In genomic region chr9:81410201-81410600, GRCh38 we compare ENCODE assay signal across 11 cellular contexts.
DNase-seq lines count a peak whose midpoint lies in the region; ATAC-seq and TF ChIP-seq lines count a peak whose summit lies in the region.
"Had no signal": no experiment of that assay in that cellular context is flagged by ENCODE, and none has a peak within 500 bp of the region (broad histone marks: within the 10 kb centered on the region; RNA-seq: fewer than 3 reads in every experiment).

No MANE protein-coding gene starts in this region.

- peak; percentile 78 for DNase-seq in HCEC 1CT
- DNase-seq in T1000 (lab: John Stamatoyannopoulos, UW), result peak; percentile 19
- DNase-seq in fibroblast of lung (ENCODE audit: low read depth in 2 of 2), result peak; percentile 67 to 95
- peak; percentile 24 for DNase-seq in smooth muscle cell of the brain vasculature (ENCODE audit: low read depth, low spot score)
- DNase-seq in erythroblast (lab: John Stamatoyannopoulos, UW), result no peak
- no peak for DNase-seq in prostate gland (ENCODE audit: low spot score)
- DNase-seq: immature natural killer cell, T-helper 17 cell had no signal

- H3K79me2 ChIP-seq in fibroblast of lung (ENCODE audit: control insufficient read depth, insufficient read depth, low read length), result no peaks in the 10 kb centered on the region

- H3K27me3 ChIP-seq in fibroblast of lung (ENCODE audit: control insufficient read depth, insufficient read depth, low read length), result no peaks in the 10 kb centered on the region
- no peaks in the 10 kb centered on the region for H3K27me3 ChIP-seq in prostate gland (replicated peaks; ENCODE audit: insufficient read depth)

- no peaks in the 10 kb centered on the region for H3K4me1 ChIP-seq in fibroblast of lung (ENCODE audit: control insufficient read depth, extremely low read depth, insufficient read depth, low read length)
- H3K4me1 ChIP-seq in prostate gland (replicated peaks), result no peaks in the 10 kb centered on the region

- H3K4me3 ChIP-seq in fibroblast of lung (replicated peaks in 1 of 4; ENCODE audit: control extremely low read depth in 1 of 4, insufficient read depth in 1 of 4, low read depth in 3 of 4, low read length in 4 of 4) (peak overlapping the region in 1 of 4 experiments; percentile 29), prostate gland (no peak overlapping the region)

- no peaks in the 10 kb centered on the region for H3K9me3 ChIP-seq in fibroblast of lung (ENCODE audit: control insufficient read depth, insufficient read depth, low read depth, low read length)
- H3K9me3 ChIP-seq in prostate gland, result no peaks in the 10 kb centered on the region

- TF ChIP-seq CTCF in fibroblast of lung (conservative IDR thresholded peaks at IDR 0.05 in 1 of 2, IDR thresholded peaks at IDR 0.05 in 1 of 2; ENCODE audit: low read depth in 1 of 2, low read length in 2 of 2) (peak in 1 of 2 donors; percentile 7), prostate gland (IDR thresholded peaks at IDR 0.05) (no peak)

- H3K27ac ChIP-seq in fibroblast of lung (ENCODE audit: insufficient read depth, low read length) (peak overlapping the region; percentile 26), prostate gland (no peak overlapping the region)

- WGBS in prostate gland, result 64% methylated on average over 4 of the region's 4 CpGs

- H3K36me3 ChIP-seq in fibroblast of lung (ENCODE audit: control insufficient read depth, insufficient read depth, low read length), result no peaks in the 10 kb centered on the region
- no peaks in the 10 kb centered on the region for H3K36me3 ChIP-seq in prostate gland

- no peak overlapping the region for H3K9ac ChIP-seq in fibroblast of lung (ENCODE audit: insufficient read depth, low read length)

- no peaks in the 10 kb centered on the region for H4K20me1 ChIP-seq in fibroblast of lung (ENCODE audit: control insufficient read depth, extremely low read depth, insufficient read depth, low read length)

- H2AFZ ChIP-seq in fibroblast of lung (ENCODE audit: low read length), result peak overlapping the region; percentile 79

- no peak for ATAC-seq in GM18520 (IDR thresholded peaks at IDR 0.05; ENCODE audit: unreplicated experiment)
- ATAC-seq: HepG2; stimulated activated memory B cell treated with anti-CD40 and anti-IgM and Interleukin-4, amounts not matched to agents 10 μg/mL and 1 μg/mL and 100 μg/mL, for 72 hours; T-helper 17 cell had no signal

- peak overlapping the region; percentile 17 for H3K4me2 ChIP-seq in fibroblast of lung (ENCODE audit: extremely low read depth, insufficient read depth, low read length)

- intact Hi-C loops in prostate gland (cut with DNase I), result no loop called here

- no peak for TF ChIP-seq POLR2A in erythroblast (IDR thresholded peaks at IDR 0.05; ENCODE audit: low read length)
- TF ChIP-seq POLR2A in prostate gland (IDR thresholded peaks at IDR 0.05), result no peak

Comparison
In these comparisons a context has a peak if more than half of its experiments do, and no peak if none do; other contexts are left out.
1. DNase-seq: peak in HCEC 1CT (single experiment), T1000 (single experiment), fibroblast of lung (2 of 2) and smooth muscle cell of the brain vasculature (single experiment); none in erythroblast (0 of 2) and prostate gland (single experiment).